ENCODE assay signal across 8 cellular contexts in genomic region chrX:118823263-118824172, GRCh38. TPM values are rescaled to one million over a fixed set of nuclear protein-coding genes. Genes with fewer than 3 reads are reported as not detected.
DNase-seq lines count a peak whose midpoint lies in the region; ATAC-seq, FAIRE-seq and TF ChIP-seq lines count a peak whose summit lies in the region.

Gene ZCCHC12 (plus strand): TSS chrX:118823824. CDS start chrX:118825245, 1,421 bp downstream.

- no peak within 1 kb of the TSS for H2BK15ac ChIP-seq in H1 (ENCODE audit: low read length)

- H3K79me2 ChIP-seq in H1 (ENCODE audit: control insufficient read depth in 1 of 2, insufficient read depth in 2 of 2, low read length in 2 of 2) = no peaks in the 10 kb centered on the region

- ATAC-seq in GM18909 (IDR thresholded peaks at IDR 0.05; ENCODE audit: poor library complexity, unreplicated experiment) = peak; percentile 41
- ATAC-seq in mucosa of descending colon = peak; percentile 61
- no peak for ATAC-seq in HG03039 (IDR thresholded peaks at IDR 0.05; ENCODE audit: unreplicated experiment)

- no peak within 1 kb of the TSS for H2BK120ac ChIP-seq in H1 (replicated peaks; ENCODE audit: low read depth, low read length)

- H4K8ac ChIP-seq in H1 (ENCODE audit: extremely low read depth, insufficient read depth, low read length) = no peak within 1 kb of the TSS

- H4K91ac ChIP-seq in H1 (replicated peaks; ENCODE audit: insufficient read length, low read length) = no peak within 1 kb of the TSS

- DNase-seq in 8988T = peak; percentile 28
- DNase-seq in NCI-H2107 treated with DMSO at 0.1 percent for 48 hours (lab: John Stamatoyannopoulos, UW; ENCODE audit: unreplicated experiment) = peak; percentile 37
- peak; percentile 11 to 13 for DNase-seq in activated CD8-positive, alpha-beta memory T cell treated with anti-CD3 and anti-CD28 coated beads for 1 hour (ENCODE audit: extremely low read depth in 1 of 2, low read depth in 1 of 2)
- peak; percentile 56 to 76 for DNase-seq in H1 (ENCODE audit: low read depth in 1 of 2, low spot score in 2 of 2)
- peak in 2 of 3 donors; percentile 13 to 33 for DNase-seq in mucosa of descending colon
- peak in 43 of 49 donors; percentile 0 to 79 (median 23) for DNase-seq in substantia nigra (lab: John Stamatoyannopoulos, UW)

- peaks cover 0 to 2% of the 10 kb centered on the region in 2 experiments for H4K20me1 ChIP-seq in H1 (replicated peaks in 1 of 2; ENCODE audit: control insufficient read depth in 1 of 2, insufficient read depth in 2 of 2, low read length in 2 of 2)

- no peak within 1 kb of the TSS; the same call in 1 of the 2 replicates for H2AFZ ChIP-seq in H1 (ENCODE audit: low read length)

- H3K27me3 ChIP-seq in H1 (replicated peaks in 1 of 4; ENCODE audit: control insufficient read depth in 3 of 4, extremely low read depth in 1 of 4, insufficient read depth in 3 of 4, low read length in 3 of 4) = peaks cover 35 to 67% (median 63%) of the 10 kb centered on the region in 4 experiments

- H3K56ac ChIP-seq in H1 (replicated peaks; ENCODE audit: insufficient read length, low read depth, low read length) = no peak within 1 kb of the TSS

- no peak within 1 kb of the TSS for H3K27ac ChIP-seq in H1 (ENCODE audit: low read depth, low read length)
- no peak within 1 kb of the TSS for H3K27ac ChIP-seq in substantia nigra (ENCODE audit: low read depth, low read length, poor library complexity, severe bottlenecking)

- H3K4me3 ChIP-seq in H1 (ENCODE audit: extremely low read depth in 1 of 4, insufficient read depth in 2 of 4, low read depth in 3 of 4, low read length in 4 of 4) (peak within 1 kb of the TSS; percentile 34 to 60 (median 38); a peak in 7 of 8 replicates), mucosa of descending colon (no peak within 1 kb of the TSS)

- H2BK5ac ChIP-seq in H1 (ENCODE audit: low read depth, low read length) = no peak within 1 kb of the TSS

- H3K79me1 ChIP-seq in H1 (ENCODE audit: low read depth, low read length) = no peaks in the 10 kb centered on the region

- H3K14ac ChIP-seq in H1 (ENCODE audit: insufficient read length) = no peak within 1 kb of the TSS

- TF ChIP-seq RAD21 in H1 (IDR thresholded peaks at IDR 0.05 in 1 of 2, conservative IDR thresholded peaks at IDR 0.05 in 1 of 2; ENCODE audit: low read depth in 2 of 2, low read length in 2 of 2) = no peak

- POLR2A ChIA-PET in H1 (lab: Charles Lee; ENCODE audit: partially characterized antibody) = interaction anchor here (1.0 to 1.3 kb wide), 2 partner anchors 15 to 56 kb away, joined by 4 to 5 read pairs; no protein-coding TSS in a partner anchor

- H2BK20ac ChIP-seq in H1 (ENCODE audit: low read length) = no peak within 1 kb of the TSS

- no peak within 1 kb of the TSS for H3K9ac ChIP-seq in H1 (replicated peaks in 1 of 4; ENCODE audit: extremely low read depth in 1 of 4, low read depth in 3 of 4, low read length in 3 of 4)

- TF ChIP-seq EP300 in H1 (IDR thresholded peaks at IDR 0.05; ENCODE audit: borderline replicate concordance in 1 of 2, low read depth in 2 of 2, low read length in 2 of 2) = no peak

- H3K4me1 ChIP-seq in H1 (replicated peaks in 1 of 4; ENCODE audit: control insufficient read depth in 3 of 4, insufficient read depth in 4 of 4, low read length in 3 of 4) (peaks cover 0 to 11% (median 3%) of the 10 kb centered on the region in 4 experiments; a peak in 5 of 7 replicates), mucosa of descending colon (ENCODE audit: low read depth) (peaks cover 3% of the 10 kb centered on the region)

- H3K23ac ChIP-seq in H1 (ENCODE audit: insufficient read length) = no peak within 1 kb of the TSS

- no peak within 1 kb of the TSS for H3K4ac ChIP-seq in H1 (replicated peaks; ENCODE audit: insufficient read length, low read depth, low read length)

- CTCF ChIA-PET in H1 (lab: Charles Lee; ENCODE audit: partially characterized antibody) = interaction anchor here (0.8 to 1.6 kb wide), 6 partner anchors 8 to 196 kb away, joined by 3 to 6 read pairs (median 4); no protein-coding TSS in a partner anchor

- TF ChIP-seq CTCF in H1 (IDR thresholded peaks at IDR 0.05; ENCODE audit: control extremely low read depth in 1 of 3, insufficient read depth in 1 of 3, low read depth in 1 of 3, low read length in 3 of 3) (no peak), mucosa of descending colon (IDR thresholded peaks at IDR 0.05) (no peak)

- peak; percentile 81 for FAIRE-seq in H1 (lab: Jason Lieb, UNC)

- WGBS in H1 (ENCODE audit: extremely low coverage in 1 of 2, insufficient coverage in 1 of 2, insufficient read length in 1 of 2, insufficient replicate concordance in 2 of 2, low coverage in 1 of 2, low lambda C conversion rate in 2 of 2, missing lambda C conversion rate in 1 of 2), 2 experiments = 0% methylated on average over 6 of the region's 51 CpGs; no CpG with 5 or more reads in 1 of the 2 experiments

- no peak within 1 kb of the TSS for H3K18ac ChIP-seq in H1 (ENCODE audit: extremely low read depth, low read length)

- no peak within 1 kb of the TSS for H2AK5ac ChIP-seq in H1 (ENCODE audit: low read depth, low read length)

- H3K9me3 ChIP-seq in H1 (ENCODE audit: insufficient read depth in 2 of 2, low read depth in 1 of 2, low read length in 1 of 2) (0 out of 4 replicates have a peak, but pooled peaks cover 0 to 4% of the 10 kb centered on the region in 2 experiments), mucosa of descending colon (no peaks in the 10 kb centered on the region)

- intact Hi-C loops in mucosa of descending colon (cut with DNase I, micrococcal nuclease) = no loop called here

- H3K23me2 ChIP-seq in H1 (ENCODE audit: low read depth, low read length) = peaks cover 5% of the 10 kb centered on the region; the same call in 1 of the 2 replicates

- no peak within 1 kb of the TSS for H4K5ac ChIP-seq in H1 (ENCODE audit: insufficient read length, low read depth, low read length)

- TF ChIP-seq POLR2A in H1 (IDR thresholded peaks at IDR 0.05; ENCODE audit: control extremely low read depth in 1 of 2, low read depth in 2 of 2, low read length in 2 of 2) = no peak

- no peak within 1 kb of the TSS for H2BK12ac ChIP-seq in H1 (ENCODE audit: low read depth, low read length)

- H3K4me2 ChIP-seq in H1 (ENCODE audit: insufficient read depth in 1 of 2, low read depth in 2 of 2, low read length in 2 of 2) = peak within 1 kb of the TSS; percentile 88 to 93

- H3K36me3 ChIP-seq in H1 (ENCODE audit: control insufficient read depth in 2 of 4, insufficient read depth in 4 of 4, low read length in 3 of 4) (no peaks in the 10 kb centered on the region), mucosa of descending colon (ENCODE audit: low read depth) (no peaks in the 10 kb centered on the region)

TF ChIP-seq in H1, 55 proteins besides CTCF, POLR2A, EP300 and RAD21:
- TF ChIP-seq SUZ12 (IDR thresholded peaks at IDR 0.05; ENCODE audit: low read length) = no peak
- TF ChIP-seq SIRT6 (IDR thresholded peaks at IDR 0.05; ENCODE audit: low read length) = no peak
- TF ChIP-seq, protein P1, sequence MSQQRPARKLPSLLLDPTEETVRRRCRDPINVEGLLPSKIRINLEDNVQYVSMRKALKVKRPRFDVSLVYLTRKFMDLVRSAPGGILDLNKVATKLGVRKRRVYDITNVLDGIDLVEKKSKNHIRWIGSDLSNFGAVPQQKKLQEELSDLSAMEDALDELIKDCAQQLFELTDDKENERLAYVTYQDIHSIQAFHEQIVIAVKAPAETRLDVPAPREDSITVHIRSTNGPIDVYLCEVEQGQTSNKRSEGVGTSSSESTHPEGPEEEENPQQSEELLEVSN (IDR thresholded peaks at IDR 0.05) = peak; percentile 98
- TF ChIP-seq KDM4A (IDR thresholded peaks at IDR 0.05; ENCODE audit: low read depth, low read length, severe bottlenecking) = peak; percentile 30
- peak; percentile 51 for TF ChIP-seq CREB1 (IDR thresholded peaks at IDR 0.05)
- TF ChIP-seq, protein P2, sequence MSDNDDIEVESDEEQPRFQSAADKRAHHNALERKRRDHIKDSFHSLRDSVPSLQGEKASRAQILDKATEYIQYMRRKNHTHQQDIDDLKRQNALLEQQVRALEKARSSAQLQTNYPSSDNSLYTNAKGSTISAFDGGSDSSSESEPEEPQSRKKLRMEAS (IDR thresholded peaks at IDR 0.05) = peak; percentile 88
- TF ChIP-seq EGR1 (IDR thresholded peaks at IDR 0.05; ENCODE audit: borderline replicate concordance, low read depth, low read length) = peak; percentile 100
- TF ChIP-seq TBP (IDR thresholded peaks at IDR 0.05; ENCODE audit: low read depth, low read length) = peak; percentile 47; the same call in 1 of the 2 replicates

RNA-seq across cellular contexts. Expression of gene ZCCHC12, which starts in this region (rescaled TPM):
- total RNA-seq in H1 (2021; fragmentation: NEBNext Ultra II Directional; extraction: Animal tissue kit (Norgen Biotek cat#: 25700)) = 0.84 and 1.3 TPM in 2 replicates
- polyA plus RNA-seq in H1 (2011; rRNA removed) = 0.71 and 0.76 TPM in 2 replicates
- 1.2 TPM for polyA plus RNA-seq in H1 (2011; cell fraction: cytosol; rRNA removed)
- polyA plus RNA-seq in H1 (2011; cell fraction: nucleus; rRNA removed) = 0.90 TPM
- polyA plus RNA-seq in H1 (2012, experiment 1 of 2) = 1.2 to 1.7 TPM (median 1.5 TPM) in 4 replicates
- polyA plus RNA-seq in H1 (2012, experiment 2 of 2) = 0.71 TPM
- polyA plus RNA-seq in H1 (2013, experiment 1 of 2) = 0.45 TPM
- 0.39 TPM for polyA plus RNA-seq in H1 (2013, experiment 2 of 2)
- polyA minus RNA-seq in H1 (2011; rRNA and poly(A)+ RNA removed) = 0.98 and 1.2 TPM in 2 replicates
- polyA minus RNA-seq in H1 (2011; cell fraction: cytosol; rRNA and poly(A)+ RNA removed) = not detected
- polyA minus RNA-seq in H1 (2011; cell fraction: nucleus; rRNA and poly(A)+ RNA removed) = 0.60 TPM
- 1 to 10 TPM in 1 of 3 donors, under 1 TPM in 1, not detected in 1; 0.22 to 1.9 TPM for total RNA-seq in mucosa of descending colon

Comparison
In these comparisons a context has a peak if more than half of its experiments do, and no peak if none do; other contexts are left out.
1. DNase-seq: peak in every context shown above with its lines; median percentile 66 in H1; 37 in NCI-H2107 treated with DMSO at 0.1 percent for 48 hours; 28 in 8988T; 23 in mucosa of descending colon; 23 in substantia nigra; 12 in activated CD8-positive, alpha-beta memory T cell treated with anti-CD3 and anti-CD28 coated beads for 1 hour.